Comparison of ENCODE assay signal across 8 cellular contexts in the genomic region with DNA sequence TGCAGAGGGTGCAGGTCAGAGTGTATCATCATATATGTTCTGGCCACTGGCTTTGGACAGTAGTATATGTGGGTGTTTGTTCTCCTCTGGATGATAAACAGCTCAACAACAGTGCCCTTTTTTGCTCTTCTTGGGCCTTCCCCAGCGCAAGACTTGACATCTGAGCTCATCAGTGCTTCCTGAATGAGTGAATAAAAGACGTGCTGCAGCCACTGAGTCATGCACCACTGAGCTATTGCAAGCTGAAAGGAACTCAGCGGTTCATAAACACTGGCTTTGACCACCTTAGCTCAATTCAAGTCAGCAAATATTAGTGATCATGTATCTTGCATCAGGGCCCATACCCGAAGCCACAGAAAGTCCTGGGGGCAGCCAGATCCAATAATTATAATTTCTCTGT.
DNase-seq lines count a peak whose midpoint lies in the region; ATAC-seq, FAIRE-seq and TF ChIP-seq lines count a peak whose summit lies in the region.

No MANE protein-coding gene starts in this region.

- ATAC-seq in GM18867 (IDR thresholded peaks at IDR 0.05; ENCODE audit: unreplicated experiment): no peak
- ATAC-seq in HG02973 (IDR thresholded peaks at IDR 0.05; ENCODE audit: unreplicated experiment): no peak

- no peaks in the 10 kb centered on the region for H3K36me3 Mint-ChIP-seq in activated CD4-positive, alpha-beta memory T cell treated with anti-CD3 and anti-CD28 coated beads for 36 hours

- TF ChIP-seq POLR2A in H54 (IDR thresholded peaks at IDR 0.05; ENCODE audit: low read depth, low read length): no peak

- H3K27me3 Mint-ChIP-seq in activated CD4-positive, alpha-beta memory T cell treated with anti-CD3 and anti-CD28 coated beads for 36 hours: peaks cover 12% of the 10 kb centered on the region

- H3K4me3 Mint-ChIP-seq in activated CD4-positive, alpha-beta memory T cell treated with anti-CD3 and anti-CD28 coated beads for 36 hours: no peak overlapping the region

- in situ Hi-C loops in KBM-7 (cut with MboI; ENCODE audit: low pct_unique_long_range_greater_than_20kb, low sequenced_read_pairs): no loop called here

- DNase-seq in EH (ENCODE audit: low read depth) (peak; percentile 88), H54 (ENCODE audit: insufficient read length, low spot score) (peak; percentile 48), kidney glomerular epithelial cell (lab: John Stamatoyannopoulos, UW) (peak; percentile 58), NAMALWA (ENCODE audit: low spot score) (no peak), KBM-7 (no peak)
- DNase-seq in activated CD4-positive, alpha-beta memory T cell treated with anti-CD3 and anti-CD28 coated beads for 36 hours: peak; percentile 60

- intact Hi-C loops in activated CD4-positive, alpha-beta memory T cell treated with anti-CD3 and anti-CD28 coated beads for 36 hours (cut with micrococcal nuclease): loop anchor here (1.0 to 10.0 kb wide), 3 partner anchors 64 to 143 kb away; a partner anchor contains a TSS

- peak overlapping the region; percentile 36 for H3K27ac Mint-ChIP-seq in activated CD4-positive, alpha-beta memory T cell treated with anti-CD3 and anti-CD28 coated beads for 36 hours

- peak; percentile 23 for FAIRE-seq in H54 (lab: Jason Lieb, UNC)

- CTCF ChIA-PET in activated CD4-positive, alpha-beta memory T cell treated with anti-CD3 and anti-CD28 coated beads for 36 hours (lab: Charles Lee): interaction anchor here (1.3 to 1.5 kb wide), 2 partner anchors 67 to 112 kb away, joined by 3 to 4 read pairs; no protein-coding TSS in a partner anchor

- no peaks in the 10 kb centered on the region for H3K9me3 Mint-ChIP-seq in activated CD4-positive, alpha-beta memory T cell treated with anti-CD3 and anti-CD28 coated beads for 36 hours

- H3K4me1 Mint-ChIP-seq in activated CD4-positive, alpha-beta memory T cell treated with anti-CD3 and anti-CD28 coated beads for 36 hours (ENCODE audit: low read depth): peaks cover 21% of the 10 kb centered on the region

- POLR2A ChIA-PET in activated CD4-positive, alpha-beta memory T cell treated with anti-CD3 and anti-CD28 coated beads for 36 hours (lab: Charles Lee): interaction anchor here (1.4 kb wide), 1 partner anchor 170 kb away, joined by 3 read pairs; a partner anchor contains a TSS

Comparison
In these comparisons a context has a peak if more than half of its experiments do, and no peak if none do; other contexts are left out.
1. DNase-seq: peak in EH (single experiment), H54 (single experiment), activated CD4-positive, alpha-beta memory T cell treated with anti-CD3 and anti-CD28 coated beads for 36 hours (single experiment) and kidney glomerular epithelial cell (single experiment); none in NAMALWA (single experiment) and KBM-7 (single experiment).